In the genomic region with DNA sequence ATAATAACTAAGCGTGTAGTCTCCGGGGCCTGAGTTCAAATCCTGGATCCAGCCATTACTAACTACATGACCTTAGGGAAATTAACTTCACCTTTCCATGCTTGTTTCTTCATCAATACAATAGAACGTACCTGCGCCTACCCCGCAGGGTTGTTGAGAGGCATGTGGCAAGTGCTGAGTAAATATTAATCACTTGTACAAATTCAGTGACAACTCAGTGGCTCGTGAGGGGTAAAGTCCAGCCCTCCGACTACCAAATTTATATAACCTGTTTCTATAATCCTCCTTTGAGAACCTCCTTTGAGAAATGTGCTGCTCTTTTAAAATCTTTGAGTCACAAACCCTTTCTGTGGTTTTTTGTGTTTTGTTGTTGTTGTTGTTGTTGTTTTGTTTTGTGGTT, we compare ENCODE assay signal across 27 cellular contexts.
"Had no signal": no experiment of that assay in that cellular context is flagged by ENCODE, and none has a peak within 500 bp of the region (broad histone marks: within the 10 kb centered on the region; RNA-seq: fewer than 3 reads in every experiment).

No MANE protein-coding gene starts in this region.

- H3K9me3 ChIP-seq: SK-N-SH had no signal

- DNase-seq: activated CD4-positive, alpha-beta T cell treated with anti-CD3 and anti-CD28 coated beads for 48 hours; activated CD4-positive, alpha-beta T cell treated with anti-CD3 and anti-CD28 coated beads, Interleukin-2, amount 50 U/mL, for 48 hours; activated CD4-positive, CD25-positive, alpha-beta regulatory T cell treated with anti-CD3 and anti-CD28 coated beads, Interleukin-2, amount 50 U/mL, for 72 hours; activated gamma-delta T cell; activated naive CD4-positive, alpha-beta T cell treated with anti-CD3 and anti-CD28 coated beads for 36 hours; activated T-cell treated with anti-CD3 and anti-CD28 coated beads for 4 hours; activated T-cell treated with anti-CD3 and anti-CD28 coated beads, Interleukin-2, amount 50 U/mL, for 48 hours; amygdala; brain microvascular endothelial cell; MV-4-11; NCI-H1092 treated with DMSO at 0.1 percent for 48 hours; NCI-H1417 treated with DMSO at 0.1 percent for 48 hours; NCI-H1694; NCI-H2029; NCI-H2107; NCI-H446; NCI-H524 treated with DMSO at 0.1 percent for 48 hours; NCI-H82; SIG-M5; SK-N-SH; SW 1271 had no signal

- H3K36me3 Mint-ChIP-seq: activated naive CD8-positive, alpha-beta T cell; WTC11 had no signal

- H3K27ac Mint-ChIP-seq: activated naive CD4-positive, alpha-beta T cell treated with anti-CD3 and anti-CD28 coated beads for 36 hours; activated naive CD8-positive, alpha-beta T cell; activated T-helper 17 cell treated with anti-CD3 and anti-CD28 coated beads, Interleukin-2, amount 50 U/mL, for 72 hours; T-helper 1 cell treated with Interleukin-12 subunit alpha and Interleukin-12 subunit beta and Interleukin-4 antibody, amounts not matched to agents 30 μg/mL and 1 μg/mL, for 36 hours; WTC11 had no signal

- H3K36me3 ChIP-seq: brain microvascular endothelial cell, cardiac muscle cell had no signal

- H3K9ac ChIP-seq: KMS-11, SK-N-SH had no signal

- H3K27me3 ChIP-seq: brain microvascular endothelial cell, cardiac muscle cell had no signal

- H3K4me3 ChIP-seq: cardiac muscle cell had no signal

- ATAC-seq: activated T-helper 17 cell treated with anti-CD3 and anti-CD28 coated beads, Interleukin-2, amount 50 U/mL, for 72 hours; WTC11 had no signal

- H3K4me1 Mint-ChIP-seq: activated T-helper 17 cell treated with anti-CD3 and anti-CD28 coated beads, Interleukin-2, amount 50 U/mL, for 72 hours had no signal

- H3K27ac ChIP-seq: brain microvascular endothelial cell, KMS-11 had no signal

- H3K4me3 Mint-ChIP-seq: activated naive CD4-positive, alpha-beta T cell treated with anti-CD3 and anti-CD28 coated beads for 36 hours; activated naive CD8-positive, alpha-beta T cell; activated T-helper 17 cell treated with anti-CD3 and anti-CD28 coated beads, Interleukin-2, amount 50 U/mL, for 72 hours; T-helper 1 cell treated with Interleukin-12 subunit alpha and Interleukin-12 subunit beta and Interleukin-4 antibody, amounts not matched to agents 30 μg/mL and 1 μg/mL, for 36 hours; WTC11 had no signal

- H3K4me2 ChIP-seq: KMS-11, SK-N-SH had no signal

- H3K9me3 Mint-ChIP-seq: activated naive CD4-positive, alpha-beta T cell treated with anti-CD3 and anti-CD28 coated beads for 36 hours; activated T-helper 17 cell treated with anti-CD3 and anti-CD28 coated beads, Interleukin-2, amount 50 U/mL, for 72 hours; T-helper 1 cell treated with Interleukin-12 subunit alpha and Interleukin-12 subunit beta and Interleukin-4 antibody, amounts not matched to agents 30 μg/mL and 1 μg/mL, for 36 hours; WTC11 had no signal
